23 cellular contexts compared by ENCODE assay signal in genomic region chr10:79340646-79341244, GRCh38. TPM values are rescaled to one million over a fixed set of nuclear protein-coding genes. Genes with fewer than 3 reads are reported as not detected.
A peak's percentile ranks its signal among the peaks of the same experiment; 100 is the strongest.
DNase-seq lines count a peak whose midpoint lies in the region; ATAC-seq, FAIRE-seq and TF ChIP-seq lines count a peak whose summit lies in the region.
"Had no signal": no experiment of that assay in that cellular context is flagged by ENCODE, and none has a peak within 500 bp of the region (broad histone marks: within the 10 kb centered on the region; RNA-seq: fewer than 3 reads in every experiment).

No MANE protein-coding gene starts in this region.

- BruUV-seq in HepG2 (replicated peaks; lab: Mats Ljungman, UMichigan): no TSS peak

- H3K79me2 ChIP-seq in HepG2 (ENCODE audit: insufficient read depth, low read length): no peaks in the 10 kb centered on the region

- POLR2A ChIA-PET in activated naive CD8-positive, alpha-beta T cell treated with anti-CD3 and anti-CD28 coated beads, Interleukin-2, amount 10 ng/mL, durations not matched to agents 7 days and 5 days (lab: Charles Lee): no interaction called here
- POLR2A ChIA-PET in HepG2 (lab: Yijun Ruan, JAX): interaction anchor here (1.2 to 1.4 kb wide), 2 partner anchors 9 to 10 kb away, joined by 3 read pairs; no protein-coding TSS in a partner anchor

- peaks cover 2% of the 10 kb centered on the region for H3K9me3 Mint-ChIP-seq in activated naive CD8-positive, alpha-beta T cell treated with anti-CD3 and anti-CD28 coated beads, Interleukin-2, amount 10 ng/mL, durations not matched to agents 7 days and 5 days
- no peaks in the 10 kb centered on the region for H3K9me3 Mint-ChIP-seq in activated naive CD8-positive, alpha-beta T cell treated with anti-CD3 and anti-CD28 coated beads for 36 hours
- no peaks in the 10 kb centered on the region for H3K9me3 Mint-ChIP-seq in central memory CD8-positive, alpha-beta T cell

- no peak overlapping the region for H3K4me2 ChIP-seq in HepG2 (ENCODE audit: low read depth, low read length)
- H3K4me2 ChIP-seq: BLaER1 had no signal

- no peak for ATAC-seq in activated naive CD8-positive, alpha-beta T cell treated with anti-CD3 and anti-CD28 coated beads, Interleukin-2, amount 10 ng/mL, durations not matched to agents 7 days and 5 days (ENCODE audit: low read depth)
- ATAC-seq in central memory CD8-positive, alpha-beta T cell (replicated peaks; ENCODE audit: extremely low read depth, poor library complexity, severe bottlenecking): no peak
- ATAC-seq in HepG2 (no peak), HG02938 (IDR thresholded peaks at IDR 0.05; ENCODE audit: unreplicated experiment) (no peak), GM18870 (IDR thresholded peaks at IDR 0.05; ENCODE audit: unreplicated experiment) (no peak)
- ATAC-seq: WTC11 had no signal

- H3K36me3 ChIP-seq in HepG2 (replicated peaks in 1 of 2; ENCODE audit: control insufficient read depth in 1 of 2, insufficient read depth in 2 of 2, low read length in 2 of 2) (no peaks in the 10 kb centered on the region), stomach (no peaks in the 10 kb centered on the region)
- H3K36me3 ChIP-seq: BLaER1 had no signal

- H3K4me1 Mint-ChIP-seq in activated naive CD8-positive, alpha-beta T cell treated with anti-CD3 and anti-CD28 coated beads, Interleukin-2, amount 10 ng/mL, durations not matched to agents 7 days and 5 days: peaks cover 12% of the 10 kb centered on the region
- H3K4me1 Mint-ChIP-seq in activated naive CD8-positive, alpha-beta T cell treated with anti-CD3 and anti-CD28 coated beads for 36 hours: peaks cover 5% of the 10 kb centered on the region
- H3K4me1 Mint-ChIP-seq in central memory CD8-positive, alpha-beta T cell: peaks cover 15% of the 10 kb centered on the region

- intact Hi-C loops in HepG2 (cut with micrococcal nuclease; ENCODE audit: unreplicated experiment): loop anchor here (10.0 kb wide), 1 partner anchor 46 kb away; no protein-coding TSS in a partner anchor
- intact Hi-C loops in stomach (cut with DNase I; ENCODE audit: low total_unique reads): no loop called here

- TF ChIP-seq CTCF in HepG2 (CRISPR knock-in tag; IDR thresholded peaks at IDR 0.05): no peak
- no peak for TF ChIP-seq CTCF in stomach (IDR thresholded peaks at IDR 0.05)

- TF ChIP-seq POLR2A in HepG2 (IDR thresholded peaks at IDR 0.05; ENCODE audit: insufficient read depth in 1 of 2, low read depth in 2 of 2, low read length in 2 of 2): no peak
- no peak for TF ChIP-seq POLR2A in stomach (IDR thresholded peaks at IDR 0.05)

- no peak overlapping the region for H2AFZ ChIP-seq in HepG2 (ENCODE audit: low read length)

- peak; percentile 11 for DNase-seq in activated naive CD8-positive, alpha-beta T cell treated with anti-CD3 and anti-CD28 coated beads, Interleukin-2, amount 10 ng/mL, durations not matched to agents 7 days and 5 days
- no peak for DNase-seq in activated naive CD8-positive, alpha-beta T cell treated with anti-CD3 and anti-CD28 coated beads for 36 hours
- DNase-seq in central memory CD8-positive, alpha-beta T cell (ENCODE audit: low spot score in 2 of 2): no peak
- DNase-seq in HepG2 (ENCODE audit: low spot score) (no peak), stomach (no peak), T-helper 1 cell (no peak)
- DNase-seq: ACHN; activated CD4-positive, alpha-beta T cell treated with anti-CD3 and anti-CD28 coated beads, Interleukin-2, amount 50 U/mL, for 4 hours; anterior cingulate cortex; DND-41; Kasumi-1; mesendoderm; NCI-H1694 treated with DMSO at 0.1 percent for 48 hours; NCI-H526; occipital lobe; stimulated activated CD4-positive, alpha-beta T cell treated with anti-CD3 and anti-CD28 coated beads, Interleukin-4, amount 100 ng/mL, for 1 hour; stimulated activated naive CD4-positive, alpha-beta T cell had no signal

- H3K9me3 ChIP-seq in HepG2 (ENCODE audit: low read length): no peaks in the 10 kb centered on the region
- no peaks in the 10 kb centered on the region for H3K9me3 ChIP-seq in stomach
- H3K9me3 ChIP-seq: BLaER1 had no signal

- WGBS in HepG2 (ENCODE audit: low lambda C conversion rate): 92% methylated on average over 5 of the region's 5 CpGs
- WGBS in stomach, 5 donors: 73 to 88% (median 79%) methylated on average over 3 to 5 of the region's 5 CpGs

- H3K27ac ChIP-seq in HepG2 (ENCODE audit: extremely low read length, insufficient read depth, low read length): no peak overlapping the region
- peak overlapping the region in 4 of 5 donors; percentile 28 to 78 (median 38) for H3K27ac ChIP-seq in stomach
- H3K27ac ChIP-seq: BLaER1 had no signal

- TF ChIP-seq RAD21 in HepG2 (CRISPR knock-in tag; IDR thresholded peaks at IDR 0.05): no peak

- peak; percentile 21 for FAIRE-seq in HepG2 (lab: Jason Lieb, UNC)
- FAIRE-seq: H1 had no signal

- H3K27me3 ChIP-seq in HepG2 (ENCODE audit: control insufficient read depth in 1 of 2, insufficient read depth in 2 of 2, low read length in 2 of 2): no peaks in the 10 kb centered on the region
- H3K27me3 ChIP-seq in stomach: no peaks in the 10 kb centered on the region
- H3K27me3 ChIP-seq: BLaER1, dorsolateral prefrontal cortex had no signal

- H3K27me3 Mint-ChIP-seq in activated naive CD8-positive, alpha-beta T cell treated with anti-CD3 and anti-CD28 coated beads, Interleukin-2, amount 10 ng/mL, durations not matched to agents 7 days and 5 days: peaks cover 1% of the 10 kb centered on the region
- H3K27me3 Mint-ChIP-seq in activated naive CD8-positive, alpha-beta T cell treated with anti-CD3 and anti-CD28 coated beads for 36 hours: no peaks in the 10 kb centered on the region
- H3K27me3 Mint-ChIP-seq in central memory CD8-positive, alpha-beta T cell: no peaks in the 10 kb centered on the region

- no peaks in the 10 kb centered on the region for H4K20me1 ChIP-seq in HepG2 (ENCODE audit: insufficient read depth, low read length)
- H4K20me1 ChIP-seq: BLaER1 had no signal

- TF ChIP-seq EP300 in HepG2 (IDR thresholded peaks at IDR 0.05; ENCODE audit: low read depth in 2 of 2, low read length in 2 of 2) (no peak), HepG2 (CRISPR knock-in tag; IDR thresholded peaks at IDR 0.05; ENCODE audit: borderline replicate concordance) (no peak), stomach (IDR thresholded peaks at IDR 0.05) (no peak)

- H3K36me3 Mint-ChIP-seq in activated naive CD8-positive, alpha-beta T cell treated with anti-CD3 and anti-CD28 coated beads, Interleukin-2, amount 10 ng/mL, durations not matched to agents 7 days and 5 days: no peaks in the 10 kb centered on the region
- H3K36me3 Mint-ChIP-seq in activated naive CD8-positive, alpha-beta T cell treated with anti-CD3 and anti-CD28 coated beads for 36 hours: no peaks in the 10 kb centered on the region
- peaks cover 2% of the 10 kb centered on the region for H3K36me3 Mint-ChIP-seq in central memory CD8-positive, alpha-beta T cell (ENCODE audit: insufficient read depth)

- no peak overlapping the region for H3K4me3 Mint-ChIP-seq in activated naive CD8-positive, alpha-beta T cell treated with anti-CD3 and anti-CD28 coated beads, Interleukin-2, amount 10 ng/mL, durations not matched to agents 7 days and 5 days
- no peak overlapping the region for H3K4me3 Mint-ChIP-seq in activated naive CD8-positive, alpha-beta T cell treated with anti-CD3 and anti-CD28 coated beads for 36 hours
- no peak overlapping the region for H3K4me3 Mint-ChIP-seq in central memory CD8-positive, alpha-beta T cell
- H3K4me3 Mint-ChIP-seq: WTC11 had no signal

- H3K27ac Mint-ChIP-seq in activated naive CD8-positive, alpha-beta T cell treated with anti-CD3 and anti-CD28 coated beads, Interleukin-2, amount 10 ng/mL, durations not matched to agents 7 days and 5 days: no peak overlapping the region
- H3K27ac Mint-ChIP-seq in activated naive CD8-positive, alpha-beta T cell treated with anti-CD3 and anti-CD28 coated beads for 36 hours: no peak overlapping the region
- peak overlapping the region; percentile 54 for H3K27ac Mint-ChIP-seq in central memory CD8-positive, alpha-beta T cell (ENCODE audit: low read depth)
- H3K27ac Mint-ChIP-seq: WTC11 had no signal

- CTCF ChIA-PET in HepG2 (lab: Yijun Ruan, JAX; ENCODE audit: low intra/inter-chr PET ratio, low total read pairs): no interaction called here

- in situ Hi-C loops in HepG2 (cut with HindIII; ENCODE audit: extremely low pct_ligation_motif_present, low pct_unique_long_range_greater_than_20kb): no loop called here

- H3K4me1 ChIP-seq in HepG2 (ENCODE audit: insufficient read depth, low read length) (peaks cover 73% of the 10 kb centered on the region), stomach (peaks cover 35 to 49% (median 47%) of the 10 kb centered on the region in 4 donors)

- no peak overlapping the region for H3K9ac ChIP-seq in HepG2 (ENCODE audit: insufficient read depth, low read depth, low read length)
- H3K9ac ChIP-seq: BLaER1 had no signal

- H3K4me3 ChIP-seq in HepG2 (replicated peaks in 1 of 3; ENCODE audit: insufficient read depth in 1 of 3, low read depth in 2 of 3, low read length in 3 of 3) (no peak overlapping the region), stomach (no peak overlapping the region)
- H3K4me3 ChIP-seq: BLaER1, dorsolateral prefrontal cortex had no signal

RNA-seq across cellular contexts. Expression of gene PPIF, which starts 6.5 kb away (rescaled TPM):
- 10 to 100 TPM; 56.9 to 57.0 TPM for total RNA-seq in activated naive CD8-positive, alpha-beta T cell treated with anti-CD3 and anti-CD28 coated beads, Interleukin-2, amount 10 ng/mL, durations not matched to agents 7 days and 5 days
- total RNA-seq in activated naive CD8-positive, alpha-beta T cell treated with anti-CD3 and anti-CD28 coated beads for 36 hours: 100 to 1,000 TPM; 163 to 176 TPM
- 157 and 178 TPM in 2 replicates for total RNA-seq in HepG2 (2016; rRNA removed; fragmentation: Illumina TruSeq; extraction: Trizol)
- 30.6 and 37.3 TPM in 2 replicates for total RNA-seq in HepG2 (2016; cell fraction: cytosol; rRNA removed; fragmentation: Illumina TruSeq; extraction: Trizol; ENCODE audit: low read depth)
- total RNA-seq in HepG2 (2016; cell fraction: insoluble cytoplasmic fraction; rRNA removed; fragmentation: Illumina TruSeq; extraction: Trizol): 154 and 176 TPM in 2 replicates
- 93.6 and 97.6 TPM in 2 replicates for total RNA-seq in HepG2 (2016; cell fraction: membrane; rRNA removed; fragmentation: Illumina TruSeq; extraction: Trizol)
- total RNA-seq in HepG2 (2016; cell fraction: nucleus; rRNA removed; fragmentation: Illumina TruSeq; extraction: Trizol): 106 and 121 TPM in 2 replicates
- 134 and 147 TPM in 2 replicates for polyA plus RNA-seq in HepG2 (2011; rRNA removed)
- 144 and 156 TPM in 2 replicates for polyA plus RNA-seq in HepG2 (2011; cell fraction: cytosol; rRNA removed)
- polyA plus RNA-seq in HepG2 (2011; cell fraction: nucleus; rRNA removed): 229 and 231 TPM in 2 replicates
- 92.0 and 152 TPM in 2 replicates for polyA plus RNA-seq in HepG2 (2012)
- polyA plus RNA-seq in HepG2 (2016; cell fraction: cytosol; fragmentation: Illumina TruSeq; extraction: Trizol; ENCODE audit: low read depth): 48.0 and 48.3 TPM in 2 replicates
- 270 and 301 TPM in 2 replicates for polyA plus RNA-seq in HepG2 (2016; cell fraction: insoluble cytoplasmic fraction; fragmentation: Illumina TruSeq; extraction: Trizol; ENCODE audit: low read depth)
- 80.3 and 83.8 TPM in 2 replicates for polyA plus RNA-seq in HepG2 (2016; cell fraction: membrane; fragmentation: Illumina TruSeq; extraction: Trizol; ENCODE audit: low read depth)
- polyA plus RNA-seq in HepG2 (2016; cell fraction: nucleus; fragmentation: Illumina TruSeq; extraction: Trizol; ENCODE audit: insufficient read depth, low read depth): 218 and 229 TPM in 2 replicates
- 220 and 249 TPM in 2 replicates for polyA minus RNA-seq in HepG2 (2011; rRNA and poly(A)+ RNA removed; ENCODE audit: low replicate concordance)
- polyA minus RNA-seq in HepG2 (2011; cell fraction: cytosol; rRNA and poly(A)+ RNA removed): 69.6 and 71.7 TPM in 2 replicates
- 105 and 112 TPM in 2 replicates for polyA minus RNA-seq in HepG2 (2011; cell fraction: nucleus; rRNA and poly(A)+ RNA removed)
- total RNA-seq in stomach: 100 to 1,000 TPM in 1 of 5 donors, 10 to 100 TPM in 3, 1 to 10 TPM in 1; 6.4 to 149 (median 46.8) TPM
- 100 to 1,000 TPM in 1 of 3 donors, 10 to 100 TPM in 2; 27.5 to 177 (median 54.7) TPM for polyA plus RNA-seq in stomach
